ENCODE assay signal across 3 cellular contexts in the genomic region with DNA sequence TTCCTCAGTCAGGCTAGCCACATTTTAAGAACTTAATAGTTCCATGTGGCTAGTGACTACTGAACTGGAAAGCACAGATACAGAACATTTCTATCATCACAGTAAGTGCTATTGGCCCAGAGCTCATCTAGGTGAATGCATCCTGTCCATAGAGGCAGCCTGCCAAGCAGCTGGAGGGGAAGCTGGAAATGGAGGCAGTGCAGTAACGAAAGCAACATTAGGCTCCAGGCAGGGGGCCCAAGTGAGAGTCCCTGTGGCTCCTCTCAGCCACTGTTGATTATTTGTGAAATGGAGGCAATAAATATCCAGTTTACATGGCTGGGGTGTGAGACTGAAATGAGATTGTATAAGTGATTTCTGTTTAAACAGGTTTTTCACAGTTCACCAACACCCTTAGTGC.
TF ChIP-seq lines count a peak whose summit lies in the region.

No MANE protein-coding gene starts in this region.

TF ChIP-seq in H1, 55 proteins besides CTCF, POLR2A, EP300 and RAD21 (continued from another document):
- TF ChIP-seq CREB1 (IDR thresholded peaks at IDR 0.05) = no peak
TF ChIP-seq in H1: peak in this region for 1.

TF ChIP-seq in GM12891, 5 proteins besides CTCF, POLR2A, EP300 and RAD21 (continued from another document):
- TF ChIP-seq POU2F2 (IDR thresholded peaks at IDR 0.05; ENCODE audit: low read depth, low read length) (no peak), SPI1 (IDR thresholded peaks at IDR 0.05; ENCODE audit: low read depth, low read length) (no peak), POLR2AphosphoS5 (IDR thresholded peaks at IDR 0.05; ENCODE audit: low read depth, low read length) (no peak), TAF1 (IDR thresholded peaks at IDR 0.05; ENCODE audit: low read depth, low read length) (no peak)

TF ChIP-seq in HEK293T, 16 proteins besides CTCF, POLR2A, EP300 and RAD21 (continued from another document):
- no peak for TF ChIP-seq FOXM1 (IDR thresholded peaks at IDR 0.05; ENCODE audit: borderline replicate concordance)
- no peak for TF ChIP-seq L3MBTL2 (conservative IDR thresholded peaks at IDR 0.05)
- TF ChIP-seq CTBP1 (IDR thresholded peaks at IDR 0.05; ENCODE audit: borderline replicate concordance) = no peak
- TF ChIP-seq LEF1 (IDR thresholded peaks at IDR 0.05; ENCODE audit: borderline replicate concordance) = no peak
